ENCODE assay signal across 20 cellular contexts in genomic region chr6:8335371-8335770, GRCh38.
DNase-seq lines count a peak whose midpoint lies in the region; ATAC-seq and TF ChIP-seq lines count a peak whose summit lies in the region.
"Had no signal": no experiment of that assay in that cellular context is flagged by ENCODE, and none has a peak within 500 bp of the region (broad histone marks: within the 10 kb centered on the region; RNA-seq: fewer than 3 reads in every experiment).

No MANE protein-coding gene starts in this region.

- no peaks in the 10 kb centered on the region for H3K9me3 ChIP-seq in GM23248 (ENCODE audit: low read depth)
- H3K9me3 ChIP-seq: SJCRH30 had no signal

- no peaks in the 10 kb centered on the region for H3K36me3 ChIP-seq in GM23248 (ENCODE audit: low read depth)
- H3K36me3 ChIP-seq: SJCRH30 had no signal

- H3K4me2 ChIP-seq in GM23248 (ENCODE audit: unreplicated experiment), result no peak overlapping the region
- H3K4me2 ChIP-seq: PC-9 had no signal

- H3K27ac ChIP-seq in GM23248 (no peak overlapping the region), foreskin keratinocyte (no peak overlapping the region)
- H3K27ac ChIP-seq: PC-9, SJCRH30 had no signal

- H3K9me3 Mint-ChIP-seq in chondrocyte (ENCODE audit: low read depth), result no peaks in the 10 kb centered on the region
- H3K9me3 Mint-ChIP-seq: IgD-negative memory B cell had no signal

- no peaks in the 10 kb centered on the region for H3K4me1 ChIP-seq in GM23248 (ENCODE audit: insufficient read depth)
- H3K4me1 ChIP-seq in foreskin keratinocyte, result peaks cover 7% of the 10 kb centered on the region
- H3K4me1 ChIP-seq: SJCRH30 had no signal

- in situ Hi-C loops in GM23248 (cut with MboI), result no loop called here

- no peaks in the 10 kb centered on the region for H3K4me1 Mint-ChIP-seq in chondrocyte (ENCODE audit: low read depth)
- H3K4me1 Mint-ChIP-seq: IgD-negative memory B cell, T-helper 17 cell had no signal

- no peaks in the 10 kb centered on the region for H4K20me1 ChIP-seq in GM23248 (ENCODE audit: insufficient read depth)

- no peak overlapping the region for H2AFZ ChIP-seq in GM23248
- H2AFZ ChIP-seq: PC-9 had no signal

- H3K9me2 ChIP-seq in GM23248 (ENCODE audit: insufficient read depth), result no peaks in the 10 kb centered on the region

- no peaks in the 10 kb centered on the region for H3K36me3 Mint-ChIP-seq in chondrocyte (ENCODE audit: low read depth)
- H3K36me3 Mint-ChIP-seq: IgD-negative memory B cell had no signal

- no peaks in the 10 kb centered on the region for H3F3A ChIP-seq in GM23248 (ENCODE audit: insufficient read depth)

- no peaks in the 10 kb centered on the region for H3K27me3 Mint-ChIP-seq in chondrocyte (ENCODE audit: low read depth)
- H3K27me3 Mint-ChIP-seq: IgD-negative memory B cell, T-helper 17 cell had no signal

- no peaks in the 10 kb centered on the region for H3K79me2 ChIP-seq in GM23248 (ENCODE audit: insufficient read depth)

- ATAC-seq in foreskin keratinocyte (peak; percentile 18), HG03469 (IDR thresholded peaks at IDR 0.05; ENCODE audit: unreplicated experiment) (no peak)
- ATAC-seq: Right ventricle myocardium inferior, SK-N-SH treated with all-trans-retinoic acid at 6 μM for 48 hours, T-helper 17 cell had no signal

- no peak overlapping the region for H3K9ac ChIP-seq in GM23248

- H3K27me3 ChIP-seq in GM23248 (replicated peaks; ENCODE audit: insufficient read depth), result no peaks in the 10 kb centered on the region
- no peaks in the 10 kb centered on the region for H3K27me3 ChIP-seq in foreskin keratinocyte
- H3K27me3 ChIP-seq: SJCRH30 had no signal

- WGBS in GM23248 (ENCODE audit: low coverage in 1 of 2, low lambda C conversion rate in 2 of 2, missing lambda C conversion rate in 2 of 2), 2 experiments, result 73 to 87% methylated on average over 1 of the region's 1 CpG

- DNase-seq in NCI-H2081 (lab: John Stamatoyannopoulos, UW), result peak; percentile 14 to 54
- no peak for DNase-seq in NCI-H2081 treated with DMSO at 0.1 percent for 48 hours (lab: John Stamatoyannopoulos, UW)
- DNase-seq in GM23248, result peak; percentile 2
- DNase-seq in NCI-H774 (lab: John Stamatoyannopoulos, UW), result peak; percentile 21
- DNase-seq in foreskin keratinocyte, result peak in 1 of 2 donors; percentile 3
- no peak for DNase-seq in activated CD4-positive, alpha-beta T cell treated with anti-CD3 and anti-CD28 coated beads, Interleukin-2, amount 50 U/mL, for 1 hour
- no peak for DNase-seq in chondrocyte (ENCODE audit: low spot score)
- DNase-seq: DMS153, HCEC 1CT, NCI-H1092, NCI-H1417 treated with DMSO at 0.1 percent for 48 hours, NCI-H1694 treated with DMSO at 0.1 percent for 48 hours, NCI-H2171, PC-9, SJCRH30, T-helper 17 cell had no signal

- no peak overlapping the region for H3K4me3 ChIP-seq in GM23248
- H3K4me3 ChIP-seq: PC-9, SJCRH30 had no signal

- no peak overlapping the region for H3K27ac Mint-ChIP-seq in chondrocyte (ENCODE audit: unreplicated experiment)
- H3K27ac Mint-ChIP-seq: IgD-negative memory B cell, T-helper 17 cell had no signal

- TF ChIP-seq CTCF in foreskin keratinocyte (conservative IDR thresholded peaks at IDR 0.05) (no peak), chondrocyte (IDR thresholded peaks at IDR 0.05) (no peak)

- H3K4me3 Mint-ChIP-seq in chondrocyte (ENCODE audit: unreplicated experiment), result no peak overlapping the region
- H3K4me3 Mint-ChIP-seq: IgD-negative memory B cell, T-helper 17 cell had no signal

Comparison
In these comparisons a context has a peak if more than half of its experiments do, and no peak if none do; other contexts are left out.
1. DNase-seq: peak in NCI-H2081 (2 of 2), GM23248 (single experiment) and NCI-H774 (single experiment); none in NCI-H2081 treated with DMSO at 0.1 percent for 48 hours (single experiment), activated CD4-positive, alpha-beta T cell treated with anti-CD3 and anti-CD28 coated beads, Interleukin-2, amount 50 U/mL, for 1 hour (single experiment) and chondrocyte (single experiment).